26 cellular contexts compared by ENCODE assay signal in genomic region chr10:18738835-18739234, GRCh38.
A peak's percentile ranks its signal among the peaks of the same experiment; 100 is the strongest.
DNase-seq lines count a peak whose midpoint lies in the region; ATAC-seq, FAIRE-seq and TF ChIP-seq lines count a peak whose summit lies in the region.
"Had no signal": no experiment of that assay in that cellular context is flagged by ENCODE, and none has a peak within 500 bp of the region (broad histone marks: within the 10 kb centered on the region; RNA-seq: fewer than 3 reads in every experiment).

No MANE protein-coding gene starts in this region.

- intact Hi-C loops in K562 (cut with micrococcal nuclease), result no loop called here

- H3K79me2 ChIP-seq in K562 (ENCODE audit: control insufficient read depth, insufficient read depth, low read length) (no peaks in the 10 kb centered on the region), osteoblast (ENCODE audit: insufficient read depth, low read length) (no peaks in the 10 kb centered on the region)
- H3K79me2 ChIP-seq: parathyroid adenoma had no signal

- POLR2A ChIA-PET in BJ (lab: Charles Lee), result no interaction called here
- POLR2A ChIA-PET in K562 (lab: Yijun Ruan, JAX), result no interaction called here

- no peak for TF ChIP-seq RAD21 in K562 (CRISPR knock-in tag; conservative IDR thresholded peaks at IDR 0.05 in 1 of 2, IDR thresholded peaks at IDR 0.05 in 1 of 2)

- DNase-seq in BJ (ENCODE audit: low read depth) (peak; percentile 79), HS-27A (ENCODE audit: low read depth) (peak; percentile 46), K562 (ENCODE audit: extremely low read depth in 1 of 4, low spot score in 3 of 4) (no peak), osteoblast (ENCODE audit: insufficient read length, low spot score, missing footprints) (no peak), NCI-H345 (lab: John Stamatoyannopoulos, UW) (no peak), NOMO-1 (lab: John Stamatoyannopoulos, UW; ENCODE audit: unreplicated experiment in 2 of 2) (no peak), nucleus accumbens (lab: John Stamatoyannopoulos, UW) (no peak), SIG-M5 (lab: John Stamatoyannopoulos, UW) (no peak)
- DNase-seq: activated CD4-positive, alpha-beta memory T cell treated with anti-CD3 and anti-CD28 coated beads for 36 hours; DMS153; gastrocnemius medialis; GDM1; hippocampal formation; left ventricle myocardium inferior; NCI-H2081 treated with DMSO at 0.1 percent for 48 hours; nephron progenitor cell; stimulated activated CD4-positive, alpha-beta T cell treated with anti-CD3 and anti-CD28 coated beads, Interleukin-12 subunit alpha, Interleukin-12 subunit beta, amount 100 ng/mL, for 4 hours; stimulated activated CD4-positive, alpha-beta T cell treated with anti-CD3 and anti-CD28 coated beads, Interleukin-4, amount 100 ng/mL, for 24 hours; T-cell; thyroid gland had no signal

- no peak for FAIRE-seq in K562 (lab: Jason Lieb, UNC)

- no peak for TF ChIP-seq CTCF in BJ (IDR thresholded peaks at IDR 0.05; ENCODE audit: insufficient read depth, low read depth, low read length)
- TF ChIP-seq CTCF in K562 (IDR thresholded peaks at IDR 0.05 in 2 of 3, conservative IDR thresholded peaks at IDR 0.05 in 1 of 3; ENCODE audit: insufficient read depth in 2 of 3, low read depth in 1 of 3, low read length in 3 of 3), result no peak
- no peak for TF ChIP-seq CTCF in osteoblast (IDR thresholded peaks at IDR 0.05; ENCODE audit: extremely low read depth, low read depth, low read length)

- ATAC-seq in K562, result no peak
- ATAC-seq: activated CD4-positive, CD25-positive, alpha-beta regulatory T cell treated with anti-CD3 and anti-CD28 coated beads, Interleukin-2, amount 50 U/mL, for 24 hours; GM23338; Panc1; T-cell had no signal

- H3K27ac ChIP-seq in K562 (ENCODE audit: extremely low read depth, low read depth, low read length), result no peak overlapping the region
- H3K27ac ChIP-seq in osteoblast (ENCODE audit: low read depth, low read length), result peak overlapping the region; percentile 85
- H3K27ac ChIP-seq: epithelial cell of prostate, gastrocnemius medialis, left ventricle myocardium inferior, parathyroid adenoma, right atrium auricular region, thyroid gland had no signal

- no peaks in the 10 kb centered on the region for H3K9me1 ChIP-seq in K562 (ENCODE audit: control insufficient read depth, insufficient read depth, low read length)

- TF ChIP-seq POLR2A in K562 (conservative IDR thresholded peaks at IDR 0.05), result no peak

- H2AFZ ChIP-seq in K562 (ENCODE audit: low read depth, low read length) (peak overlapping the region; percentile 14; the same call in 1 of the 2 replicates), osteoblast (ENCODE audit: low read length) (no peak overlapping the region)
- H2AFZ ChIP-seq: GM23338, parathyroid adenoma had no signal

- 0 out of 2 replicates have a peak, but pooled peaks cover 2% of the 10 kb centered on the region for H3K9me3 ChIP-seq in K562 (replicated peaks; ENCODE audit: control insufficient read depth, insufficient read depth, low read depth, low read length)
- no peaks in the 10 kb centered on the region for H3K9me3 ChIP-seq in osteoblast (ENCODE audit: low read depth, low read length)
- H3K9me3 ChIP-seq: gastrocnemius medialis had no signal

- CTCF ChIA-PET in BJ (lab: Yijun Ruan, JAX) (no interaction called here), K562 (lab: Yijun Ruan, JAX; ENCODE audit: low intra/inter-chr PET ratio) (no interaction called here)

- BruUV-seq in K562 (replicated peaks; lab: Mats Ljungman, UMichigan), result no TSS peak

- H3K27me3 ChIP-seq in BJ (ENCODE audit: control insufficient read depth, insufficient read depth, low read length) (no peaks in the 10 kb centered on the region), K562 (ENCODE audit: control insufficient read depth in 2 of 2, insufficient read depth in 2 of 2, low read length in 2 of 2) (no peaks in the 10 kb centered on the region), osteoblast (ENCODE audit: insufficient read depth, low read length) (no peaks in the 10 kb centered on the region)
- H3K27me3 ChIP-seq: gastrocnemius medialis, right atrium auricular region, thyroid gland had no signal

- H3K4me3 ChIP-seq in BJ (ENCODE audit: low read depth, low read length), result no peak overlapping the region
- no peak overlapping the region for H3K4me3 ChIP-seq in K562
- no peak overlapping the region for H3K4me3 ChIP-seq in osteoblast (ENCODE audit: insufficient read depth, low read length)
- H3K4me3 ChIP-seq: gastrocnemius medialis, GM23338, left ventricle myocardium inferior, right atrium auricular region, thyroid gland had no signal

- in situ Hi-C loops in K562 (cut with MboI), result no loop called here

- H4K20me1 ChIP-seq in K562 (replicated peaks; ENCODE audit: control insufficient read depth, insufficient read depth, low read length) (no peaks in the 10 kb centered on the region), osteoblast (ENCODE audit: insufficient read depth, low read length) (no peaks in the 10 kb centered on the region)

- 4% methylated on average over 3 of the region's 3 CpGs for WGBS in K562 (ENCODE audit: insufficient coverage, low coverage, missing lambda C conversion rate)

- H3K4me1 ChIP-seq in K562 (replicated peaks in 1 of 2; ENCODE audit: control insufficient read depth in 2 of 2, insufficient read depth in 2 of 2, low read length in 2 of 2) (peaks cover 0 to 4% of the 10 kb centered on the region in 2 experiments; a peak in 2 of 5 replicates), osteoblast (ENCODE audit: insufficient read depth, low read length) (peaks cover 17% of the 10 kb centered on the region)
- H3K4me1 ChIP-seq: gastrocnemius medialis, left ventricle myocardium inferior, parathyroid adenoma, right atrium auricular region, thyroid gland had no signal

- no peak overlapping the region for H3K4me2 ChIP-seq in K562 (ENCODE audit: insufficient read depth, low read length)
- H3K4me2 ChIP-seq in osteoblast (ENCODE audit: insufficient read depth, low read length), result no peak overlapping the region
- H3K4me2 ChIP-seq: GM23338 had no signal

- no peak overlapping the region for H3K9ac ChIP-seq in K562 (ENCODE audit: insufficient read depth in 1 of 2, low read depth in 2 of 2, low read length in 2 of 2)
- H3K9ac ChIP-seq: parathyroid adenoma had no signal

- TF ChIP-seq EP300 in K562 (IDR thresholded peaks at IDR 0.05; ENCODE audit: low read length), result no peak

- no peaks in the 10 kb centered on the region for H3K36me3 ChIP-seq in BJ (ENCODE audit: control insufficient read depth, insufficient read depth, low read length)
- H3K36me3 ChIP-seq in K562 (ENCODE audit: control insufficient read depth, insufficient read depth, low read length), result no peaks in the 10 kb centered on the region
- no peaks in the 10 kb centered on the region for H3K36me3 ChIP-seq in osteoblast (ENCODE audit: insufficient read depth, low read length)
- H3K36me3 ChIP-seq: gastrocnemius medialis, left ventricle myocardium inferior, right atrium auricular region, thyroid gland had no signal

TF ChIP-seq in K562, 482 proteins besides CTCF, POLR2A, EP300 and RAD21 (continues in another document):
- TF ChIP-seq BMI1 (IDR thresholded peaks at IDR 0.05; ENCODE audit: low read length), result no peak
- no peak for TF ChIP-seq HMGN3 (IDR thresholded peaks at IDR 0.05; ENCODE audit: borderline replicate concordance, extremely low read depth, insufficient read length, low read depth, low read length)
- no peak for TF ChIP-seq PRPF4 (IDR thresholded peaks at IDR 0.05; ENCODE audit: insufficient read depth, low read depth, low read length, poor library complexity, severe bottlenecking)
- TF ChIP-seq GTF2B (IDR thresholded peaks at IDR 0.05; ENCODE audit: extremely low read depth, insufficient read length), result no peak
- no peak for TF ChIP-seq ARID1B (IDR thresholded peaks at IDR 0.05)
- TF ChIP-seq ZNF518B (CRISPR knock-in tag; IDR thresholded peaks at IDR 0.05), result no peak
- no peak for TF ChIP-seq RB1 (IDR thresholded peaks at IDR 0.05; ENCODE audit: low read depth)
- no peak for TF ChIP-seq ERF (CRISPR knock-in tag; IDR thresholded peaks at IDR 0.05)
- no peak for TF ChIP-seq NCOA4 (IDR thresholded peaks at IDR 0.05; ENCODE audit: partially characterized antibody)
- TF ChIP-seq WHSC1 (IDR thresholded peaks at IDR 0.05; ENCODE audit: low read length), result no peak
- no peak for TF ChIP-seq NFYB (IDR thresholded peaks at IDR 0.05; ENCODE audit: extremely low read depth, insufficient read length)
- TF ChIP-seq NBN (IDR thresholded peaks at IDR 0.05; ENCODE audit: low read depth), result no peak
- no peak for TF ChIP-seq ADNP (tag; IDR thresholded peaks at IDR 0.05)
- TF ChIP-seq ZNF717 (CRISPR knock-in tag; IDR thresholded peaks at IDR 0.05), result no peak
- TF ChIP-seq NR1H2 (CRISPR knock-in tag; IDR thresholded peaks at IDR 0.05), result no peak
- TF ChIP-seq NCOA2 (IDR thresholded peaks at IDR 0.05; ENCODE audit: partially characterized antibody in 2 of 2), result no peak

Comparison
In these comparisons a context has a peak if more than half of its experiments do, and no peak if none do; other contexts are left out.
1. DNase-seq: peak in BJ (single experiment) and HS-27A (single experiment); none in K562 (0 of 4), osteoblast (single experiment), NCI-H345 (single experiment), NOMO-1 (0 of 2), nucleus accumbens (0 of 56) and SIG-M5 (single experiment).